Comparison of ENCODE assay signal across 25 cellular contexts in the genomic region with DNA sequence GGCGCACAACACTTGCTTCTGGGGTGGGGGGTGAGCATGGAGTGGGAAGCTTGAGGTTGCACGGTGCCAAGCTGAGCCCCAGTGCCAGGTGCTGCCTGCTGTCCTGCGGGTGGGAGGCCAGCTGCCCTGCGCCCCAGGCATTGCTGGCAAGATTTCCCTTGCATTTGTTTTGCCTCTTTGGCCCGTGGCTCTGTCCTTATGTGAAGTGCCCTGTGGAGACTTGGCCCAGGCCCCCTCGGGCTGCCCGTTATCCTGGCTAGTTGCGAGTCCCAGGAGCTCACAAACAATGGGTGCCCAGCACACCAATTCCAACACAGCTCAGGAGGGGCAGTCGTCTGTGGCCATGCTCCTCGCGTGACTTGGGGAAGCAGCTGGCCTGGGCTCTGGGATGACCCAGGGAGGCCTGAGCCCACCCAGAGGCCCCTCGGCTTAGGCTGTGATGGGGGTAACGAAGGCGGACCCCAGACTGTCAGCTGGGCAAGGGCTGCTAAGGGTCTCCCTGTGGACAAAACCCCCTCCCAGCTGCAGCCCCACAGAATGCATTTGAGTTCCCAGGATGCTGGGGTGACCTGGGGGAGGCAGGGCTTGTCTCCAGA. TPM values are rescaled to one million over a fixed set of nuclear protein-coding genes. Genes with fewer than 3 reads are reported as not detected.
DNase-seq lines count a peak whose midpoint lies in the region; TF ChIP-seq lines count a peak whose summit lies in the region.
"Had no signal": no experiment of that assay in that cellular context is flagged by ENCODE, and none has a peak within 500 bp of the region (broad histone marks: within the 10 kb centered on the region; RNA-seq: fewer than 3 reads in every experiment).

No MANE protein-coding gene starts in this region.

- H3K4me1 ChIP-seq in suprapubic skin: no peaks in the 10 kb centered on the region

- no peaks in the 10 kb centered on the region for H3K9me3 ChIP-seq in suprapubic skin
- H3K9me3 ChIP-seq: mucosa of descending colon had no signal

- TF ChIP-seq CTCF in suprapubic skin (IDR thresholded peaks at IDR 0.05) (no peak), GM20000 (IDR thresholded peaks at IDR 0.05; ENCODE audit: extremely low read depth, missing control alignments) (no peak)

- no peaks in the 10 kb centered on the region for H3K36me3 ChIP-seq in suprapubic skin

- no peak for TF ChIP-seq POLR2A in suprapubic skin (IDR thresholded peaks at IDR 0.05)

- no peak overlapping the region for H3K27ac ChIP-seq in suprapubic skin
- H3K27ac ChIP-seq: hepatocyte, KMS-11, skin epidermis had no signal

- H3K27me3 ChIP-seq in suprapubic skin: no peaks in the 10 kb centered on the region
- H3K27me3 ChIP-seq: hepatocyte had no signal

- DNase-seq in activated CD8-positive, alpha-beta memory T cell treated with anti-CD3 and anti-CD28 coated beads for 24 hours: peak; percentile 44
- no peak for DNase-seq in activated CD8-positive, alpha-beta memory T cell treated with anti-CD3 and anti-CD28 coated beads, Interleukin-2, amount 50 U/mL, for 4 hours
- DNase-seq in cerebellar cortex (ENCODE audit: low spot score) (peak; percentile 58), mesenteric fat pad (ENCODE audit: low spot score) (peak; percentile 88), suprapubic skin (ENCODE audit: low spot score in 2 of 2) (peak; percentile 35 to 54), NCI-H2107 (lab: John Stamatoyannopoulos, UW) (no peak), NCI-H1694 treated with DMSO at 0.1 percent for 48 hours (lab: John Stamatoyannopoulos, UW) (no peak), GM20000 (ENCODE audit: low spot score) (no peak)
- DNase-seq: ACHN; activated CD4-positive, alpha-beta T cell treated with anti-CD3 and anti-CD28 coated beads, Interleukin-2, amount 50 U/mL, for 48 hours; amygdala; CD4-positive, CD25-positive, alpha-beta regulatory T cell; central memory CD4-positive, alpha-beta T cell; DMS79; kidney glomerular epithelial cell; NCI-H1048; NCI-H2171; NCI-H82 had no signal

- H3K4me3 ChIP-seq in suprapubic skin: no peak overlapping the region
- H3K4me3 ChIP-seq: hepatocyte, mucosa of descending colon, skin epidermis had no signal

- WGBS in suprapubic skin: no CpG with 5 or more reads among the region's 14 CpGs

- TF ChIP-seq EP300 in suprapubic skin (IDR thresholded peaks at IDR 0.05): no peak

RNA-seq across cellular contexts. Expression of a gene that starts 5.9 kb away (rescaled TPM):
- not detected for total RNA-seq in mesenteric fat pad
- total RNA-seq in suprapubic skin: not detected
- total RNA-seq: CD4-positive, CD25-positive, alpha-beta regulatory T cell; hepatocyte; mucosa of descending colon; osteoblast; RPMI7951; urinary bladder had no signal

RNA-seq across cellular contexts. Expression of a gene that starts 28.8 kb away (rescaled TPM):
- total RNA-seq in mesenteric fat pad (2.3 TPM), suprapubic skin (not detected)
- total RNA-seq: CD4-positive, CD25-positive, alpha-beta regulatory T cell; RPMI7951 had no signal

RNA-seq across cellular contexts. Expression of a gene that starts 35.2 kb away (rescaled TPM):
- total RNA-seq in mesenteric fat pad (not detected), suprapubic skin (not detected)
- total RNA-seq: CD4-positive, CD25-positive, alpha-beta regulatory T cell; mucosa of descending colon; osteoblast; RPMI7951; urinary bladder had no signal

Comparison
In these comparisons a context has a peak if more than half of its experiments do, and no peak if none do; other contexts are left out.
1. DNase-seq: peak in activated CD8-positive, alpha-beta memory T cell treated with anti-CD3 and anti-CD28 coated beads for 24 hours (single experiment), cerebellar cortex (single experiment), mesenteric fat pad (single experiment) and suprapubic skin (2 of 2); none in activated CD8-positive, alpha-beta memory T cell treated with anti-CD3 and anti-CD28 coated beads, Interleukin-2, amount 50 U/mL, for 4 hours (single experiment), NCI-H2107 (single experiment), NCI-H1694 treated with DMSO at 0.1 percent for 48 hours (single experiment) and GM20000 (single experiment).